8 cellular contexts compared by ENCODE assay signal in genomic region chr3:155805204-155805801, GRCh38. TPM values are rescaled to one million over a fixed set of nuclear protein-coding genes. Genes with fewer than 3 reads are reported as not detected.
DNase-seq lines count a peak whose midpoint lies in the region; ATAC-seq and TF ChIP-seq lines count a peak whose summit lies in the region.

No MANE protein-coding gene starts in this region.

- no peaks in the 10 kb centered on the region for H3K27me3 ChIP-seq in dorsolateral prefrontal cortex
- no peaks in the 10 kb centered on the region for H3K27me3 ChIP-seq in mononuclear cell (ENCODE audit: insufficient read depth, low read length)
- H3K27me3 ChIP-seq in subcutaneous abdominal adipose tissue (ENCODE audit: control insufficient read depth in 5 of 5, insufficient read depth in 4 of 5, low read length in 5 of 5): no peaks in the 10 kb centered on the region

- DNase-seq in SHP77 (lab: John Stamatoyannopoulos, UW): peak; percentile 19 to 28
- DNase-seq in dorsolateral prefrontal cortex: no peak
- no peak for DNase-seq in medulla oblongata (ENCODE audit: extremely low spot score)
- DNase-seq in GOT3 (lab: John Stamatoyannopoulos, UW): no peak

- peak overlapping the region; percentile 50 to 96 (median 87) for H3K27ac ChIP-seq in dorsolateral prefrontal cortex
- no peak overlapping the region for H3K27ac ChIP-seq in subcutaneous abdominal adipose tissue (ENCODE audit: low read depth, low read length)

- no peak for TF ChIP-seq CTCF in dorsolateral prefrontal cortex (IDR thresholded peaks at IDR 0.05 in 54 of 56, conservative IDR thresholded peaks at IDR 0.05 in 2 of 56; ENCODE audit: low read depth in 1 of 56, partially characterized antibody in 56 of 56)

- no peaks in the 10 kb centered on the region for H3K36me3 ChIP-seq in subcutaneous abdominal adipose tissue (ENCODE audit: control insufficient read depth in 5 of 5, insufficient read depth in 5 of 5, low read length in 5 of 5)

- H3K4me3 ChIP-seq in dorsolateral prefrontal cortex: peak overlapping the region; percentile 62 to 93 (median 82)
- peak overlapping the region; percentile 56 for H3K4me3 ChIP-seq in mononuclear cell (ENCODE audit: low read length)
- peak overlapping the region; percentile 76 to 88 (median 79) for H3K4me3 ChIP-seq in subcutaneous abdominal adipose tissue (ENCODE audit: low read depth in 1 of 5, low read length in 5 of 5)

- H3K9me3 ChIP-seq in mononuclear cell (ENCODE audit: low read depth, low read length): no peaks in the 10 kb centered on the region
- H3K9me3 ChIP-seq in subcutaneous abdominal adipose tissue (ENCODE audit: control insufficient read depth in 5 of 5, low read length in 5 of 5): no peaks in the 10 kb centered on the region

- peaks cover 3% of the 10 kb centered on the region for H3K4me1 ChIP-seq in mononuclear cell (ENCODE audit: insufficient read depth, low read length)
- peaks cover 2 to 9% (median 8%) of the 10 kb centered on the region in 5 donors for H3K4me1 ChIP-seq in subcutaneous abdominal adipose tissue (ENCODE audit: control insufficient read depth in 5 of 5, insufficient read depth in 5 of 5, low read length in 5 of 5)

- H3K9ac ChIP-seq in subcutaneous abdominal adipose tissue (ENCODE audit: low read length in 5 of 5): peak overlapping the region in 4 of 5 donors; percentile 81 to 97 (median 92)

- intact Hi-C loops in dorsolateral prefrontal cortex (cut with DNase I): loop anchor here (2.0 to 10.0 kb wide), 4 partner anchors 47 to 101 kb away; partner anchors contain the start of genes GMPS (in 2 of the 2) and SLC33A1 (in 2 of the 2)

- ATAC-seq in GM18519 (IDR thresholded peaks at IDR 0.05; ENCODE audit: low FRiP score, unreplicated experiment) (peak; percentile 13), HG03060 (IDR thresholded peaks at IDR 0.05; ENCODE audit: low read depth, unreplicated experiment) (peak; percentile 9)

RNA-seq across cellular contexts. Expression of gene C3orf33, which starts 0.8 kb away (rescaled TPM):
- total RNA-seq in dorsolateral prefrontal cortex: 10 to 100 TPM in 5 of 120 experiments, 1 to 10 TPM in 115; 4.2 to 12.5 (median 7.3) TPM
- 2.3 TPM for total RNA-seq in mononuclear cell

RNA-seq across cellular contexts. Expression of gene SLC33A1, which starts 48.9 kb away (rescaled TPM):
- total RNA-seq in dorsolateral prefrontal cortex (10 to 100 TPM; 18.5 to 34.5 (median 25.1) TPM), mononuclear cell (30.3 TPM)

Comparison
In these comparisons a context has a peak if more than half of its experiments do, and no peak if none do; other contexts are left out.
1. DNase-seq: peak in SHP77 (2 of 2); none in dorsolateral prefrontal cortex (0 of 10), medulla oblongata (single experiment) and GOT3 (single experiment).
2. Peak in every context shown above with its lines, with median percentiles within 50 percentile points of each other: H3K4me3 ChIP-seq.